In genomic region chr1:225474986-225475820, GRCh38 we compare ENCODE assay signal across 8 cellular contexts. TPM values are rescaled to one million over a fixed set of nuclear protein-coding genes. Genes with fewer than 3 reads are reported as not detected.
DNase-seq lines count a peak whose midpoint lies in the region; ATAC-seq and TF ChIP-seq lines count a peak whose summit lies in the region.

No MANE protein-coding gene starts in this region.

- peak; percentile 74 for ATAC-seq in HG02588 (IDR thresholded peaks at IDR 0.05; ENCODE audit: unreplicated experiment)
- ATAC-seq in gastrocnemius medialis: peak; percentile 78 to 90

- intact Hi-C loops in gastrocnemius medialis (cut with DNase I; ENCODE audit: low total_unique reads): loop anchor here (1.0 kb wide), 5 partner anchors 227 to 501 kb away; no protein-coding TSS in a partner anchor

- peaks cover 1% of the 10 kb centered on the region for H3K36me3 Mint-ChIP-seq in T-helper 2 cell treated with Interferon-gamma antibody and Interleukin-4, amounts not matched to agents 5 μg/mL and 100 μg/mL, for 36 hours (ENCODE audit: low read depth)

- no peaks in the 10 kb centered on the region for H3K36me3 ChIP-seq in gastrocnemius medialis

- H3K4me3 ChIP-seq in gastrocnemius medialis: peak overlapping the region in 2 of 4 donors; percentile 30 to 39

- no peak overlapping the region for H3K27ac Mint-ChIP-seq in T-helper 2 cell treated with Interferon-gamma antibody and Interleukin-4, amounts not matched to agents 5 μg/mL and 100 μg/mL, for 36 hours

- no peaks in the 10 kb centered on the region for H3K27me3 ChIP-seq in gastrocnemius medialis

- peaks cover 6% of the 10 kb centered on the region for H3K9me3 Mint-ChIP-seq in T-helper 2 cell treated with Interferon-gamma antibody and Interleukin-4, amounts not matched to agents 5 μg/mL and 100 μg/mL, for 36 hours

- in situ Hi-C loops in gastrocnemius medialis (cut with MboI; ENCODE audit: low sequenced_read_pairs in 4 of 4): loop anchor here in 3 of 4 donors (5.0 to 10.0 kb wide), 7 partner anchors 370 to 510 kb away; no protein-coding TSS in a partner anchor

- peaks cover 31% of the 10 kb centered on the region for H3K4me1 Mint-ChIP-seq in T-helper 2 cell treated with Interferon-gamma antibody and Interleukin-4, amounts not matched to agents 5 μg/mL and 100 μg/mL, for 36 hours (ENCODE audit: low read depth)

- no peak overlapping the region for H3K4me3 Mint-ChIP-seq in T-helper 2 cell treated with Interferon-gamma antibody and Interleukin-4, amounts not matched to agents 5 μg/mL and 100 μg/mL, for 36 hours

- peak; percentile 32 for DNase-seq in NCI-H1092 (lab: John Stamatoyannopoulos, UW)
- peak; percentile 70 for DNase-seq in T-helper 2 cell treated with Interferon-gamma antibody and Interleukin-4, amounts not matched to agents 5 μg/mL and 100 μg/mL, for 36 hours (ENCODE audit: low spot score)
- peak; percentile 87 for DNase-seq in astrocyte of the hippocampus (ENCODE audit: low read depth, low spot score)
- peak; percentile 76 for DNase-seq in hepatic stellate cell (ENCODE audit: low spot score)
- DNase-seq in gastrocnemius medialis: peak; percentile 26 to 39
- no peak for DNase-seq in NCI-H187 treated with DMSO at 0.1 percent for 48 hours (lab: John Stamatoyannopoulos, UW)

- TF ChIP-seq CTCF in GM12874 (IDR thresholded peaks at IDR 0.05; ENCODE audit: insufficient read depth, low read depth, low read length): peak; percentile 100
- peak; percentile 100 for TF ChIP-seq CTCF in gastrocnemius medialis (IDR thresholded peaks at IDR 0.05 in 4 of 5, conservative IDR thresholded peaks at IDR 0.05 in 1 of 5)

- no peak for TF ChIP-seq POLR2A in gastrocnemius medialis (IDR thresholded peaks at IDR 0.05)

- no peak overlapping the region for H3K27ac ChIP-seq in gastrocnemius medialis

- peaks cover 2 to 10% of the 10 kb centered on the region in 2 donors for H3K4me1 ChIP-seq in gastrocnemius medialis

- no peaks in the 10 kb centered on the region for H3K9me3 ChIP-seq in gastrocnemius medialis

- H3K27me3 Mint-ChIP-seq in T-helper 2 cell treated with Interferon-gamma antibody and Interleukin-4, amounts not matched to agents 5 μg/mL and 100 μg/mL, for 36 hours (ENCODE audit: low read depth): no peaks in the 10 kb centered on the region

RNA-seq across cellular contexts. Expression of gene LBR, which starts 47.4 kb away (rescaled TPM):
- total RNA-seq in gastrocnemius medialis: 10 to 100 TPM; 16.5 to 19.8 (median 18.5) TPM
